Comparison of ENCODE assay signal across 9 cellular contexts in genomic region chr7:27169658-27170493, GRCh38. TPM values are rescaled to one million over a fixed set of nuclear protein-coding genes. Genes with fewer than 3 reads are reported as not detected.
DNase-seq lines count a peak whose midpoint lies in the region; ATAC-seq lines count a peak whose summit lies in the region.
"Had no signal": no experiment of that assay in that cellular context is flagged by ENCODE, and none has a peak within 500 bp of the region (broad histone marks: within the 10 kb centered on the region; RNA-seq: fewer than 3 reads in every experiment).

No MANE protein-coding gene starts in this region.

- no peak overlapping the region for H3K4me3 Mint-ChIP-seq in stimulated activated effector memory CD8-positive, alpha-beta T cell treated with anti-CD3 and anti-CD28 coated beads, Interleukin-12 subunit alpha, Interleukin-12 subunit beta, amount 100 ng/mL, for 72 hours

- peak; percentile 57 for DNase-seq in GDM1 (lab: John Stamatoyannopoulos, UW)
- DNase-seq in NCI-H128 (lab: John Stamatoyannopoulos, UW; ENCODE audit: unreplicated experiment) = peak; percentile 57
- DNase-seq in epithelial cell of prostate (ENCODE audit: low read depth, low spot score) = no peak
- peak; percentile 61 for DNase-seq in renal cortical epithelial cell (ENCODE audit: low read depth)
- no peak for DNase-seq in OCI-M2 (lab: John Stamatoyannopoulos, UW; ENCODE audit: unreplicated experiment)
- DNase-seq in stimulated activated effector memory CD8-positive, alpha-beta T cell treated with anti-CD3 and anti-CD28 coated beads, Interleukin-12 subunit alpha, Interleukin-12 subunit beta, amount 100 ng/mL, for 72 hours (ENCODE audit: low spot score in 2 of 2) = no peak
- DNase-seq: GOT3 had no signal

- H3K27ac ChIP-seq in epithelial cell of prostate = peak overlapping the region; percentile 93

- peaks cover 37% of the 10 kb centered on the region for H3K4me1 Mint-ChIP-seq in stimulated activated effector memory CD8-positive, alpha-beta T cell treated with anti-CD3 and anti-CD28 coated beads, Interleukin-12 subunit alpha, Interleukin-12 subunit beta, amount 100 ng/mL, for 72 hours

- peaks cover 6% of the 10 kb centered on the region for H3K36me3 Mint-ChIP-seq in stimulated activated effector memory CD8-positive, alpha-beta T cell treated with anti-CD3 and anti-CD28 coated beads, Interleukin-12 subunit alpha, Interleukin-12 subunit beta, amount 100 ng/mL, for 72 hours

- ATAC-seq in GM19023 (IDR thresholded peaks at IDR 0.05; ENCODE audit: unreplicated experiment) (no peak), HG02610 (IDR thresholded peaks at IDR 0.05; ENCODE audit: unreplicated experiment) (no peak)
- no peak for ATAC-seq in stimulated activated effector memory CD8-positive, alpha-beta T cell treated with anti-CD3 and anti-CD28 coated beads, Interleukin-12 subunit alpha, Interleukin-12 subunit beta, amount 100 ng/mL, for 72 hours

- H3K9me3 Mint-ChIP-seq in stimulated activated effector memory CD8-positive, alpha-beta T cell treated with anti-CD3 and anti-CD28 coated beads, Interleukin-12 subunit alpha, Interleukin-12 subunit beta, amount 100 ng/mL, for 72 hours = no peaks in the 10 kb centered on the region

- H3K27ac Mint-ChIP-seq in stimulated activated effector memory CD8-positive, alpha-beta T cell treated with anti-CD3 and anti-CD28 coated beads, Interleukin-12 subunit alpha, Interleukin-12 subunit beta, amount 100 ng/mL, for 72 hours = no peak overlapping the region

RNA-seq across cellular contexts. Expression of gene HOXA10, which starts 4.2 kb away (rescaled TPM):
- 11.5 and 27.3 TPM in 2 replicates for total RNA-seq in renal cortical epithelial cell

RNA-seq across cellular contexts. Expression of gene HOXA9, which starts 4.5 kb away (rescaled TPM):
- 22.6 and 70.8 TPM in 2 replicates for total RNA-seq in renal cortical epithelial cell

RNA-seq across cellular contexts. Expression of gene HOXA7, which starts 13.4 kb away (rescaled TPM):
- 1.2 and 12.0 TPM in 2 replicates for total RNA-seq in renal cortical epithelial cell

RNA-seq across cellular contexts. Expression of gene HOXA11, which starts 15.2 kb away (rescaled TPM):
- total RNA-seq in renal cortical epithelial cell = 1.7 and 5.4 TPM in 2 replicates

RNA-seq across cellular contexts. Expression of gene HOXA3, which starts 17.5 kb away (rescaled TPM):
- 4.2 and 7.2 TPM in 2 replicates for total RNA-seq in renal cortical epithelial cell

Comparison
In these comparisons a context has a peak if more than half of its experiments do, and no peak if none do; other contexts are left out.
1. DNase-seq: peak in GDM1 (single experiment), NCI-H128 (single experiment) and renal cortical epithelial cell (single experiment); none in epithelial cell of prostate (single experiment), OCI-M2 (single experiment) and stimulated activated effector memory CD8-positive, alpha-beta T cell treated with anti-CD3 and anti-CD28 coated beads, Interleukin-12 subunit alpha, Interleukin-12 subunit beta, amount 100 ng/mL, for 72 hours (0 of 2).